In the genomic region with DNA sequence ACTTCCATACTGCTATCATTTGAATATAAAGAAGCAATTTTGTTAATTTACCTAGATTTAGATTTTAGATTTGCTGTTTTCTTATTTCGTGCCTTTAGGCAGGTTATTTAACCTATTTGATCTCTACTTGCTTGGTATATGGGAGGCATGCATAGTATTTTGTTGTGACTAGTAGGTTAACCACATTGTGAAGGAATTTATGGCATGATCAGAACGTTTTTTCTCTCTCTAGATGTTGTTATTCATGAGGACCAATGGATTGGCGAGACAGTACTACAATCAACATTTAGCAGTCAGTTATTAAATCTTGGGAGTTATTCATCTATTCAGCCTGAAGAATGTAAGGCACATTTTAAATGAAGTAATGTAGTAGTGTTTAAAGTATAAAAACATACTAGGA, we compare ENCODE assay signal across 7 cellular contexts.
DNase-seq lines count a peak whose midpoint lies in the region; TF ChIP-seq lines count a peak whose summit lies in the region.
"Not testable (repeated sequence)": the region's sequence is repeated elsewhere in the genome, so short reads cannot be mapped to it uniquely, and the experiment has no call there.

No MANE protein-coding gene starts in this region.

- DNase-seq in AG10803 (ENCODE audit: low read depth) (peak; percentile 66), GM04503 (ENCODE audit: low read depth) (peak; percentile 33), LHCN-M2 (ENCODE audit: low read depth) (peak; percentile 14), astrocyte of the cerebellum (ENCODE audit: low read depth) (peak; percentile 15), dedifferentiated amniotic fluid mesenchymal stem cell (ENCODE audit: extremely low spot score) (peak; percentile 31), foreskin melanocyte (peak; percentile 1), myocyte (ENCODE audit: low read depth) (peak; percentile 20)

- H3K4me3 ChIP-seq in AG10803 (ENCODE audit: low read length); astrocyte of the cerebellum (ENCODE audit: low read depth, low read length): not testable (repeated sequence)

- in situ Hi-C loops in astrocyte of the cerebellum (cut with HindIII; ENCODE audit: low sequenced_read_pairs): not testable (repeated sequence)

- TF ChIP-seq CTCF in AG10803 (conservative IDR thresholded peaks at IDR 0.05; ENCODE audit: low read length); astrocyte of the cerebellum (IDR thresholded peaks at IDR 0.05; ENCODE audit: low read depth, low read length, missing control alignments): not testable (repeated sequence)

Comparison
In these comparisons a context has a peak if more than half of its experiments do, and no peak if none do; other contexts are left out.
1. DNase-seq: peak in every context shown above with its lines; median percentile 66 in AG10803; 33 in GM04503; 31 in dedifferentiated amniotic fluid mesenchymal stem cell; 20 in myocyte; 15 in astrocyte of the cerebellum; 14 in LHCN-M2; 1 in foreskin melanocyte.